Comparison of ENCODE assay signal across 1 cellular context in the genomic region with DNA sequence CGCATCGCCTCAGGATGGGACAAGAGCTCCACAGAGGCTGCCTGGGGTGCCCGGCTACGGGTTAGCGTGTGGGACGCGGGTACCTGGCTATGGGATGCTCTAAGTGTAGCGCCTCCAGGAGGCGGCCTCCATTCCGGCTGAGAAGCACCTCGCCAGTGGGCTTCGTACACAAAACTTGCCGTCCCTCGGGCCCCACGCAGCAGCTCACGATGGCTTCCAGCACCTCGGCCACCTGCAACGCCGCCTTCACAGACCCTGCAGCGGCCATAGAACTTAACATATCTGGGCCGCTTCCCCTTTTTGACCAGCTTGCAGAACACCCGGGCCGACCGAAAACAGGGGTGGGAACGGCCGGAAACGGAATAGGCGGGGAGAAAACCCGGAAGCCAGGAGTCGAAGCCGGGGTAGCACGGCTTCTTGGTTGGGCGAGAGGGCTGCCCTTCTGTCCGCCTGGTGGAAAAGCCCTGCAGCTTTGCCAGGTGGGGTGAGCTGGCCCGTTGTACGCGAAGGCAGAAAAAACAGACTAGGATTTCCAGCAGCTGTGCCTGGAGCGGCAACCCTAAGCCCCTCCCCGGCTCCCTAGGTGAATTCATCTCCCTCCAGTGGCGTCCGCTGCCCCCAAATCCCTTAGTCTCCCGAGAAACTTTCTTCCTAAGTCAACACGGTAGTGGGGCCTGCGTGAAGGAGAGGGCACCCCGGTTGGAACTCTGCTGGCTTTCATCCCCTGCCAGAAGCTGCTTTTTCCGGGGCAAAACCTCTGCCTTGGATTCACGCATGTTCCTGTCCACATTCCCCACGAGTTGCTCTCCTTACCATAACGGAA.
A peak's percentile ranks its signal among the peaks of the same experiment; 100 is the strongest.
TF ChIP-seq lines count a peak whose summit lies in the region.

A gene (minus strand): TSS at position 337 of the 823 bp plus-strand sequence. CDS start 57 bp downstream, at position 280.

TF ChIP-seq in GM23338, 12 proteins besides CTCF, POLR2A, EP300 and RAD21:
- TF ChIP-seq, protein P1, sequence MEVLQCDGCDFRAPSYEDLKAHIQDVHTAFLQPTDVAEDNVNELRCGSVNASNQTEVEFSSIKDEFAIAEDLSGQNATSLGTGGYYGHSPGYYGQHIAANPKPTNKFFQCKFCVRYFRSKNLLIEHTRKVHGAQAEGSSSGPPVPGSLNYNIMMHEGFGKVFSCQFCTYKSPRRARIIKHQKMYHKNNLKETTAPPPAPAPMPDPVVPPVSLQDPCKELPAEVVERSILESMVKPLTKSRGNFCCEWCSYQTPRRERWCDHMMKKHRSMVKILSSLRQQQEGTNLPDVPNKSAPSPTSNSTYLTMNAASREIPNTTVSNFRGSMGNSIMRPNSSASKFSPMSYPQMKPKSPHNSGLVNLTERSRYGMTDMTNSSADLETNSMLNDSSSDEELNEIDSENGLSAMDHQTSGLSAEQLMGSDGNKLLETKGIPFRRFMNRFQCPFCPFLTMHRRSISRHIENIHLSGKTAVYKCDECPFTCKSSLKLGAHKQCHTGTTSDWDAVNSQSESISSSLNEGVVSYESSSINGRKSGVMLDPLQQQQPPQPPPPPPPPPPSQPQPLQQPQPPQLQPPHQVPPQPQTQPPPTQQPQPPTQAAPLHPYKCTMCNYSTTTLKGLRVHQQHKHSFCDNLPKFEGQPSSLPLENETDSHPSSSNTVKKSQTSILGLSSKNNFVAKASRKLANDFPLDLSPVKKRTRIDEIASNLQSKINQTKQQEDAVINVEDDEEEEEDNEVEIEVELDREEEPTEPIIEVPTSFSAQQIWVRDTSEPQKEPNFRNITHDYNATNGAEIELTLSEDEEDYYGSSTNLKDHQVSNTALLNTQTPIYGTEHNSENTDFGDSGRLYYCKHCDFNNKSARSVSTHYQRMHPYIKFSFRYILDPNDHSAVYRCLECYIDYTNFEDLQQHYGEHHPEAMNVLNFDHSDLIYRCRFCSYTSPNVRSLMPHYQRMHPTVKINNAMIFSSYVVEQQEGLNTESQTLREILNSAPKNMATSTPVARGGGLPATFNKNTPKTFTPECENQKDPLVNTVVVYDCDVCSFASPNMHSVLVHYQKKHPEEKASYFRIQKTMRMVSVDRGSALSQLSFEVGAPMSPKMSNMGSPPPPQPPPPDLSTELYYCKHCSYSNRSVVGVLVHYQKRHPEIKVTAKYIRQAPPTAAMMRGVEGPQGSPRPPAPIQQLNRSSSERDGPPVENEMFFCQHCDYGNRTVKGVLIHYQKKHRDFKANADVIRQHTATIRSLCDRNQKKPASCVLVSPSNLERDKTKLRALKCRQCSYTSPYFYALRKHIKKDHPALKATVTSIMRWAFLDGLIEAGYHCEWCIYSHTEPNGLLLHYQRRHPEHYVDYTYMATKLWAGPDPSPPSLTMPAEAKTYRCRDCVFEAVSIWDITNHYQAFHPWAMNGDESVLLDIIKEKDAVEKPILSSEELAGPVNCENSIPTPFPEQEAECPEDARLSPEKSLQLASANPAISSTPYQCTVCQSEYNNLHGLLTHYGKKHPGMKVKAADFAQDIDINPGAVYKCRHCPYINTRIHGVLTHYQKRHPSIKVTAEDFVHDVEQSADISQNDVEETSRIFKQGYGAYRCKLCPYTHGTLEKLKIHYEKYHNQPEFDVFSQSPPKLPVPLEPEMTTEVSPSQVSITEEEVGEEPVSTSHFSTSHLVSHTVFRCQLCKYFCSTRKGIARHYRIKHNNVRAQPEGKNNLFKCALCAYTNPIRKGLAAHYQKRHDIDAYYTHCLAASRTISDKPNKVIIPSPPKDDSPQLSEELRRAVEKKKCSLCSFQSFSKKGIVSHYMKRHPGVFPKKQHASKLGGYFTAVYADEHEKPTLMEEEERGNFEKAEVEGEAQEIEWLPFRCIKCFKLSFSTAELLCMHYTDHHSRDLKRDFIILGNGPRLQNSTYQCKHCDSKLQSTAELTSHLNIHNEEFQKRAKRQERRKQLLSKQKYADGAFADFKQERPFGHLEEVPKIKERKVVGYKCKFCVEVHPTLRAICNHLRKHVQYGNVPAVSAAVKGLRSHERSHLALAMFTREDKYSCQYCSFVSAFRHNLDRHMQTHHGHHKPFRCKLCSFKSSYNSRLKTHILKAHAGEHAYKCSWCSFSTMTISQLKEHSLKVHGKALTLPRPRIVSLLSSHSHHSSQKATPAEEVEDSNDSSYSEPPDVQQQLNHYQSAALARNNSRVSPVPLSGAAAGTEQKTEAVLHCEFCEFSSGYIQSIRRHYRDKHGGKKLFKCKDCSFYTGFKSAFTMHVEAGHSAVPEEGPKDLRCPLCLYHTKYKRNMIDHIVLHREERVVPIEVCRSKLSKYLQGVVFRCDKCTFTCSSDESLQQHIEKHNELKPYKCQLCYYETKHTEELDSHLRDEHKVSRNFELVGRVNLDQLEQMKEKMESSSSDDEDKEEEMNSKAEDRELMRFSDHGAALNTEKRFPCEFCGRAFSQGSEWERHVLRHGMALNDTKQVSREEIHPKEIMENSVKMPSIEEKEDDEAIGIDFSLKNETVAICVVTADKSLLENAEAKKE (CRISPR knock-in tag; IDR thresholded peaks at IDR 0.05) = no peak
- TF ChIP-seq POLR2AphosphoS5 (IDR thresholded peaks at IDR 0.05; ENCODE audit: low read depth) (peak; percentile 73), EZH2phosphoT487 (IDR thresholded peaks at IDR 0.05; ENCODE audit: unreplicated experiment) (no peak)
- TF ChIP-seq, protein P2, sequence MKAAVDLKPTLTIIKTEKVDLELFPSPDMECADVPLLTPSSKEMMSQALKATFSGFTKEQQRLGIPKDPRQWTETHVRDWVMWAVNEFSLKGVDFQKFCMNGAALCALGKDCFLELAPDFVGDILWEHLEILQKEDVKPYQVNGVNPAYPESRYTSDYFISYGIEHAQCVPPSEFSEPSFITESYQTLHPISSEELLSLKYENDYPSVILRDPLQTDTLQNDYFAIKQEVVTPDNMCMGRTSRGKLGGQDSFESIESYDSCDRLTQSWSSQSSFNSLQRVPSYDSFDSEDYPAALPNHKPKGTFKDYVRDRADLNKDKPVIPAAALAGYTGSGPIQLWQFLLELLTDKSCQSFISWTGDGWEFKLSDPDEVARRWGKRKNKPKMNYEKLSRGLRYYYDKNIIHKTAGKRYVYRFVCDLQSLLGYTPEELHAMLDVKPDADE (IDR thresholded peaks at IDR 0.05) = peak; percentile 52; the same call in 1 of the 2 replicates
TF ChIP-seq in GM23338: peak in this region for 2.
